ENCODE assay signal across 1 cellular context in the genomic region with DNA sequence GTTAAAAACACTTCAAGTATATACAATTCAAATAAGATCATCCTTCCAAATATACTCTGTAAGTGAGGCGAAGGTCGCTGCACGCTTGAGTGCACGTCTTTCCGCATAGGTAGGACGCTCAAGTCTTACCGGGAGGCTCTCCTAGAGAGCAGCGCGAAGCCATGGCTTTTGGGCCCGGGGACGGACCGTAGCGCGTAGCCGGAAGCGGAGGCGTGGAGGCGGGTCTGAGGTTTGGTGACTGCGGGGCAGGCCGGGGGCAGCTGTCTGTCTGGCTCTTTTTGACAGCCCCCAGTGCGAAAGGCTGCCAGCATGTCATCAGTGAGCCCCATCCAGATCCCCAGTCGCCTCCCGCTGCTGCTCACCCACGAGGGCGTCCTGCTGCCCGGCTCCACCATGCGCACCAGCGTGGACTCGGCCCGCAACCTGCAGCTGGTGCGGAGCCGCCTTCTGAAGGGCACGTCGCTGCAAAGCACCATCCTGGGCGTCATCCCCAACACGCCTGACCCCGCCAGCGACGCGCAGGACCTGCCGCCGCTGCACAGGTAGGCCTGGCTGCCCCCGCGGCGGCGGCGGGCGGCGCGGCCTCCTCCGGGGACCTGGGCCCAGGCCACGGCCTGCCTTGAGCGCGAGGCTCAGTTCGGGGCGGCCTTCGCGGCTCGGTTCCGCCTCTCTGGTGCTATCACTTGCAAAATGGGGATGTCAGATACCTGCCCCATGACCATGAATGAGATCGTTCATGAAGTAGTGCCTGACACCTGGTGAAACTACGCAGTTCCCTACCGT.
TF ChIP-seq lines count a peak whose summit lies in the region.

A gene with protein sequence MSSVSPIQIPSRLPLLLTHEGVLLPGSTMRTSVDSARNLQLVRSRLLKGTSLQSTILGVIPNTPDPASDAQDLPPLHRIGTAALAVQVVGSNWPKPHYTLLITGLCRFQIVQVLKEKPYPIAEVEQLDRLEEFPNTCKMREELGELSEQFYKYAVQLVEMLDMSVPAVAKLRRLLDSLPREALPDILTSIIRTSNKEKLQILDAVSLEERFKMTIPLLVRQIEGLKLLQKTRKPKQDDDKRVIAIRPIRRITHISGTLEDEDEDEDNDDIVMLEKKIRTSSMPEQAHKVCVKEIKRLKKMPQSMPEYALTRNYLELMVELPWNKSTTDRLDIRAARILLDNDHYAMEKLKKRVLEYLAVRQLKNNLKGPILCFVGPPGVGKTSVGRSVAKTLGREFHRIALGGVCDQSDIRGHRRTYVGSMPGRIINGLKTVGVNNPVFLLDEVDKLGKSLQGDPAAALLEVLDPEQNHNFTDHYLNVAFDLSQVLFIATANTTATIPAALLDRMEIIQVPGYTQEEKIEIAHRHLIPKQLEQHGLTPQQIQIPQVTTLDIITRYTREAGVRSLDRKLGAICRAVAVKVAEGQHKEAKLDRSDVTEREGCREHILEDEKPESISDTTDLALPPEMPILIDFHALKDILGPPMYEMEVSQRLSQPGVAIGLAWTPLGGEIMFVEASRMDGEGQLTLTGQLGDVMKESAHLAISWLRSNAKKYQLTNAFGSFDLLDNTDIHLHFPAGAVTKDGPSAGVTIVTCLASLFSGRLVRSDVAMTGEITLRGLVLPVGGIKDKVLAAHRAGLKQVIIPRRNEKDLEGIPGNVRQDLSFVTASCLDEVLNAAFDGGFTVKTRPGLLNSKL (plus strand): TSS at position 221 of the 783 bp plus-strand sequence. CDS start 89 bp downstream, at position 310.

TF ChIP-seq in K562, 482 proteins besides CTCF, POLR2A, EP300 and RAD21 (continued from another document and continues in another):
- TF ChIP-seq, protein P1, sequence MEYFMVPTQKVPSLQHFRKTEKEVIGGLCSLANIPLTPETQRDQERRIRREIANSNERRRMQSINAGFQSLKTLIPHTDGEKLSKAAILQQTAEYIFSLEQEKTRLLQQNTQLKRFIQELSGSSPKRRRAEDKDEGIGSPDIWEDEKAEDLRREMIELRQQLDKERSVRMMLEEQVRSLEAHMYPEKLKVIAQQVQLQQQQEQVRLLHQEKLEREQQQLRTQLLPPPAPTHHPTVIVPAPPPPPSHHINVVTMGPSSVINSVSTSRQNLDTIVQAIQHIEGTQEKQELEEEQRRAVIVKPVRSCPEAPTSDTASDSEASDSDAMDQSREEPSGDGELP (CRISPR knock-in tag; IDR thresholded peaks at IDR 0.05; ENCODE audit: borderline replicate concordance) = peak; percentile 89
- TF ChIP-seq, protein P2, sequence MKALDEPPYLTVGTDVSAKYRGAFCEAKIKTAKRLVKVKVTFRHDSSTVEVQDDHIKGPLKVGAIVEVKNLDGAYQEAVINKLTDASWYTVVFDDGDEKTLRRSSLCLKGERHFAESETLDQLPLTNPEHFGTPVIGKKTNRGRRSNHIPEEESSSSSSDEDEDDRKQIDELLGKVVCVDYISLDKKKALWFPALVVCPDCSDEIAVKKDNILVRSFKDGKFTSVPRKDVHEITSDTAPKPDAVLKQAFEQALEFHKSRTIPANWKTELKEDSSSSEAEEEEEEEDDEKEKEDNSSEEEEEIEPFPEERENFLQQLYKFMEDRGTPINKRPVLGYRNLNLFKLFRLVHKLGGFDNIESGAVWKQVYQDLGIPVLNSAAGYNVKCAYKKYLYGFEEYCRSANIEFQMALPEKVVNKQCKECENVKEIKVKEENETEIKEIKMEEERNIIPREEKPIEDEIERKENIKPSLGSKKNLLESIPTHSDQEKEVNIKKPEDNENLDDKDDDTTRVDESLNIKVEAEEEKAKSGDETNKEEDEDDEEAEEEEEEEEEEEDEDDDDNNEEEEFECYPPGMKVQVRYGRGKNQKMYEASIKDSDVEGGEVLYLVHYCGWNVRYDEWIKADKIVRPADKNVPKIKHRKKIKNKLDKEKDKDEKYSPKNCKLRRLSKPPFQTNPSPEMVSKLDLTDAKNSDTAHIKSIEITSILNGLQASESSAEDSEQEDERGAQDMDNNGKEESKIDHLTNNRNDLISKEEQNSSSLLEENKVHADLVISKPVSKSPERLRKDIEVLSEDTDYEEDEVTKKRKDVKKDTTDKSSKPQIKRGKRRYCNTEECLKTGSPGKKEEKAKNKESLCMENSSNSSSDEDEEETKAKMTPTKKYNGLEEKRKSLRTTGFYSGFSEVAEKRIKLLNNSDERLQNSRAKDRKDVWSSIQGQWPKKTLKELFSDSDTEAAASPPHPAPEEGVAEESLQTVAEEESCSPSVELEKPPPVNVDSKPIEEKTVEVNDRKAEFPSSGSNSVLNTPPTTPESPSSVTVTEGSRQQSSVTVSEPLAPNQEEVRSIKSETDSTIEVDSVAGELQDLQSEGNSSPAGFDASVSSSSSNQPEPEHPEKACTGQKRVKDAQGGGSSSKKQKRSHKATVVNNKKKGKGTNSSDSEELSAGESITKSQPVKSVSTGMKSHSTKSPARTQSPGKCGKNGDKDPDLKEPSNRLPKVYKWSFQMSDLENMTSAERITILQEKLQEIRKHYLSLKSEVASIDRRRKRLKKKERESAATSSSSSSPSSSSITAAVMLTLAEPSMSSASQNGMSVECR (CRISPR knock-in tag; IDR thresholded peaks at IDR 0.05) = peak; percentile 93
- TF ChIP-seq, protein P3, sequence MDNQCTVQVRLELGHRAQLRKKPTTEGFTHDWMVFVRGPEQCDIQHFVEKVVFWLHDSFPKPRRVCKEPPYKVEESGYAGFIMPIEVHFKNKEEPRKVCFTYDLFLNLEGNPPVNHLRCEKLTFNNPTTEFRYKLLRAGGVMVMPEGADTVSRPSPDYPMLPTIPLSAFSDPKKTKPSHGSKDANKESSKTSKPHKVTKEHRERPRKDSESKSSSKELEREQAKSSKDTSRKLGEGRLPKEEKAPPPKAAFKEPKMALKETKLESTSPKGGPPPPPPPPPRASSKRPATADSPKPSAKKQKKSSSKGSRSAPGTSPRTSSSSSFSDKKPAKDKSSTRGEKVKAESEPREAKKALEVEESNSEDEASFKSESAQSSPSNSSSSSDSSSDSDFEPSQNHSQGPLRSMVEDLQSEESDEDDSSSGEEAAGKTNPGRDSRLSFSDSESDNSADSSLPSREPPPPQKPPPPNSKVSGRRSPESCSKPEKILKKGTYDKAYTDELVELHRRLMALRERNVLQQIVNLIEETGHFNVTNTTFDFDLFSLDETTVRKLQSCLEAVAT (IDR thresholded peaks at IDR 0.05) = 0 out of 4 replicates have a peak, but pooled peaks of 1 of the 2 experiments have one; percentile 12
- TF ChIP-seq KAT7 (CRISPR knock-in tag; IDR thresholded peaks at IDR 0.05; ENCODE audit: borderline replicate concordance) (peak; percentile 83; the same call in 1 of the 2 replicates), ZNF644 (tag; IDR thresholded peaks at IDR 0.05; ENCODE audit: low read depth) (no peak), RBBP5 (IDR thresholded peaks at IDR 0.05; ENCODE audit: borderline replicate concordance, insufficient read depth, low read length, poor library complexity, severe bottlenecking) (peak; percentile 98), TGIF2 (CRISPR knock-in tag; IDR thresholded peaks at IDR 0.05) (peak; percentile 95), ZFX (CRISPR knock-in tag; IDR thresholded peaks at IDR 0.05) (peak; percentile 95), CCNT2 (IDR thresholded peaks at IDR 0.05; ENCODE audit: borderline replicate concordance, extremely low read depth, insufficient read length, low read depth, low read length) (peak; percentile 25), ETV5 (CRISPR knock-in tag; IDR thresholded peaks at IDR 0.05; ENCODE audit: low read depth) (peak; percentile 79), MYNN (IDR thresholded peaks at IDR 0.05) (peak; percentile 28; the same call in 1 of the 2 replicates), MYNN (CRISPR knock-in tag; IDR thresholded peaks at IDR 0.05) (no peak), NFRKB (IDR thresholded peaks at IDR 0.05; ENCODE audit: low read depth) (no peak), RBFOX2 (IDR thresholded peaks at IDR 0.05; ENCODE audit: low read depth, low read length) (peak; percentile 82), RNF2 (IDR thresholded peaks at IDR 0.05) (0 out of 2 replicates have a peak, but pooled peaks have one; percentile 34), MYC (IDR thresholded peaks at IDR 0.05; ENCODE audit: low read depth, low read length) (peak; percentile 59; the same call in 1 of the 2 replicates), MYC (CRISPR knock-in tag; IDR thresholded peaks at IDR 0.05; ENCODE audit: borderline replicate concordance, low read depth) (no peak), CXXC5 (CRISPR knock-in tag; IDR thresholded peaks at IDR 0.05) (peak; percentile 89), HDAC8 (tag; IDR thresholded peaks at IDR 0.05) (0 out of 2 replicates have a peak, but pooled peaks have one; percentile 27), GATAD2A (IDR thresholded peaks at IDR 0.05) (0 out of 2 replicates have a peak, but pooled peaks have one; percentile 21), SIN3B (IDR thresholded peaks at IDR 0.05; ENCODE audit: low read depth) (peak; percentile 79), JUN (IDR thresholded peaks at IDR 0.05; ENCODE audit: borderline replicate concordance, low read depth, low read length) (0 out of 2 replicates have a peak, but pooled peaks have one; percentile 11), JUN (CRISPR knock-in tag; IDR thresholded peaks at IDR 0.05; ENCODE audit: borderline replicate concordance) (no peak), TOE1 (IDR thresholded peaks at IDR 0.05; ENCODE audit: borderline replicate concordance) (peak; percentile 36; the same call in 1 of the 2 replicates), TOE1 (CRISPR knock-in tag; IDR thresholded peaks at IDR 0.05; ENCODE audit: borderline replicate concordance, low read depth) (no peak), KLF6 (CRISPR knock-in tag; IDR thresholded peaks at IDR 0.05; ENCODE audit: borderline replicate concordance) (no peak), STAG1 (CRISPR knock-in tag; IDR thresholded peaks at IDR 0.05; ENCODE audit: borderline replicate concordance) (peak; percentile 34; the same call in 1 of the 2 replicates), PHF8 (IDR thresholded peaks at IDR 0.05; ENCODE audit: borderline replicate concordance, low read length) (peak; percentile 94), XRCC3 (IDR thresholded peaks at IDR 0.05) (no peak), RBM25 (IDR thresholded peaks at IDR 0.05; ENCODE audit: low read depth, low read length, severe bottlenecking) (no peak), ELF1 (tag; IDR thresholded peaks at IDR 0.05) (peak; percentile 88), SAFB (IDR thresholded peaks at IDR 0.05; ENCODE audit: borderline replicate concordance, low read depth, low read length) (no peak)
- TF ChIP-seq, protein P4, sequence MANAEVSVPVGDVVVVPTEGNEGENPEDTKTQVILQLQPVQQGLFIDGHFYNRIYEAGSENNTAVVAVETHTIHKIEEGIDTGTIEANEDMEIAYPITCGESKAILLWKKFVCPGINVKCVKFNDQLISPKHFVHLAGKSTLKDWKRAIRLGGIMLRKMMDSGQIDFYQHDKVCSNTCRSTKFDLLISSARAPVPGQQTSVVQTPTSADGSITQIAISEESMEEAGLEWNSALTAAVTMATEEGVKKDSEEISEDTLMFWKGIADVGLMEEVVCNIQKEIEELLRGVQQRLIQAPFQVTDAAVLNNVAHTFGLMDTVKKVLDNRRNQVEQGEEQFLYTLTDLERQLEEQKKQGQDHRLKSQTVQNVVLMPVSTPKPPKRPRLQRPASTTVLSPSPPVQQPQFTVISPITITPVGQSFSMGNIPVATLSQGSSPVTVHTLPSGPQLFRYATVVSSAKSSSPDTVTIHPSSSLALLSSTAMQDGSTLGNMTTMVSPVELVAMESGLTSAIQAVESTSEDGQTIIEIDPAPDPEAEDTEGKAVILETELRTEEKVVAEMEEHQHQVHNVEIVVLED (CRISPR knock-in tag; IDR thresholded peaks at IDR 0.05) = peak; percentile 55; the same call in 1 of the 2 replicates
- TF ChIP-seq, protein P5, sequence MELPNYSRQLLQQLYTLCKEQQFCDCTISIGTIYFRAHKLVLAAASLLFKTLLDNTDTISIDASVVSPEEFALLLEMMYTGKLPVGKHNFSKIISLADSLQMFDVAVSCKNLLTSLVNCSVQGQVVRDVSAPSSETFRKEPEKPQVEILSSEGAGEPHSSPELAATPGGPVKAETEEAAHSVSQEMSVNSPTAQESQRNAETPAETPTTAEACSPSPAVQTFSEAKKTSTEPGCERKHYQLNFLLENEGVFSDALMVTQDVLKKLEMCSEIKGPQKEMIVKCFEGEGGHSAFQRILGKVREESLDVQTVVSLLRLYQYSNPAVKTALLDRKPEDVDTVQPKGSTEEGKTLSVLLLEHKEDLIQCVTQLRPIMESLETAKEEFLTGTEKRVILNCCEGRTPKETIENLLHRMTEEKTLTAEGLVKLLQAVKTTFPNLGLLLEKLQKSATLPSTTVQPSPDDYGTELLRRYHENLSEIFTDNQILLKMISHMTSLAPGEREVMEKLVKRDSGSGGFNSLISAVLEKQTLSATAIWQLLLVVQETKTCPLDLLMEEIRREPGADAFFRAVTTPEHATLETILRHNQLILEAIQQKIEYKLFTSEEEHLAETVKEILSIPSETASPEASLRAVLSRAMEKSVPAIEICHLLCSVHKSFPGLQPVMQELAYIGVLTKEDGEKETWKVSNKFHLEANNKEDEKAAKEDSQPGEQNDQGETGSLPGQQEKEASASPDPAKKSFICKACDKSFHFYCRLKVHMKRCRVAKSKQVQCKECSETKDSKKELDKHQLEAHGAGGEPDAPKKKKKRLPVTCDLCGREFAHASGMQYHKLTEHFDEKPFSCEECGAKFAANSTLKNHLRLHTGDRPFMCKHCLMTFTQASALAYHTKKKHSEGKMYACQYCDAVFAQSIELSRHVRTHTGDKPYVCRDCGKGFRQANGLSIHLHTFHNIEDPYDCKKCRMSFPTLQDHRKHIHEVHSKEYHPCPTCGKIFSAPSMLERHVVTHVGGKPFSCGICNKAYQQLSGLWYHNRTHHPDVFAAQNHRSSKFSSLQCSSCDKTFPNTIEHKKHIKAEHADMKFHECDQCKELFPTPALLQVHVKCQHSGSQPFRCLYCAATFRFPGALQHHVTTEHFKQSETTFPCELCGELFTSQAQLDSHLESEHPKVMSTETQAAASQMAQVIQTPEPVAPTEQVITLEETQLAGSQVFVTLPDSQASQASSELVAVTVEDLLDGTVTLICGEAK (IDR thresholded peaks at IDR 0.05) = peak; percentile 80
- TF ChIP-seq, protein P5 (CRISPR knock-in tag; IDR thresholded peaks at IDR 0.05) = no peak
